15 cellular contexts compared by ENCODE assay signal in the genomic region with DNA sequence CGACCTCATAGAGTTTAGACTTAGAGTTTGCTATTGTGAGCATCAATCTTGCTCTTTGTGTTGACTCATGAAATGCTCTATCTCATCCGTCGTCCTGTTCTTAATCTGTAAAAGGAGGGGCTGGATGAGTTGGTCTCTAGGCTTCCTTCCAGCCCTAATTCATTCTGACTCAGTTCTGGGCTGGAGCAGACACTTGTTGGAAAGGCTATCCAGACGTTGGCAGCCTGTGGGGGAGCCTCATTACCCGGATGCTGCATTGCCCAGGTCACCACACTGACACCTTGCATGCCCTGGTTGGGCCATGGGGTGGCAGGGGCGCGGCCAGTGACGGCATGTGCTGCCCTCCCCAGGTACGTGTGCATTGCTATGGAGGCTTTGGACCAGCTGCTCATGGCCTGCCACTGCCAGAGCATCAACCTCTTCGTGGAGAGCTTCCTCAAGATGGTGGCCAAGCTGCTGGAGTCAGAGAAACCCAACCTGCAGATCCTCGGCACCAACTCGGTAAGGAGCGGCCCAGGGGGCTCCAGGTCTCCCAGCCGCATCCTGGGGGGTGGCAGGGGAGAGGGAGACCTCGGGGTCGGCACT.
DNase-seq lines count a peak whose midpoint lies in the region; ATAC-seq, FAIRE-seq and TF ChIP-seq lines count a peak whose summit lies in the region.
"Had no signal": no experiment of that assay in that cellular context is flagged by ENCODE, and none has a peak within 500 bp of the region (broad histone marks: within the 10 kb centered on the region; RNA-seq: fewer than 3 reads in every experiment).

No MANE protein-coding gene starts in this region.

- H3K27me3 ChIP-seq in astrocyte (ENCODE audit: insufficient read depth, low read length) (no peaks in the 10 kb centered on the region), keratinocyte (ENCODE audit: control insufficient read depth, extremely low read depth, insufficient read depth, low read length) (no peaks in the 10 kb centered on the region)
- H3K27me3 ChIP-seq: BE2C, SJSA1 had no signal

- H3K9me3 Mint-ChIP-seq in astrocyte (ENCODE audit: unreplicated experiment) = no peaks in the 10 kb centered on the region

- CTCF ChIA-PET in AG04449 (lab: Yijun Ruan, JAX) = interaction anchor here (1.6 to 1.9 kb wide), 2 partner anchors 26 to 128 kb away, joined by 3 to 5 read pairs; no protein-coding TSS in a partner anchor

- H3K9me3 ChIP-seq in astrocyte (ENCODE audit: insufficient read depth, low read depth, low read length) = no peaks in the 10 kb centered on the region
- H3K9me3 ChIP-seq in keratinocyte (ENCODE audit: control insufficient read depth, low read depth, low read length) = no peaks in the 10 kb centered on the region
- no peaks in the 10 kb centered on the region for H3K9me3 ChIP-seq in mucosa of descending colon
- H3K9me3 ChIP-seq: BE2C, SJSA1 had no signal

- DNase-seq in AG04449 (ENCODE audit: low read depth, low spot score) (peak; percentile 41), HPDE6-E6E7 (ENCODE audit: extremely low spot score) (peak; percentile 39), astrocyte (ENCODE audit: low read depth) (peak; percentile 91), keratinocyte (ENCODE audit: low read depth, low spot score) (peak; percentile 54), left lobe of liver (ENCODE audit: low spot score) (no peak), mucosa of descending colon (no peak), NCI-H2196 treated with DMSO at 0.1 percent for 48 hours (lab: John Stamatoyannopoulos, UW; ENCODE audit: unreplicated experiment) (no peak), ecto neural progenitor cell (ENCODE audit: low spot score) (no peak)
- DNase-seq: BE2C; central memory CD4-positive, alpha-beta T cell; NCI-H1092 had no signal

- no peaks in the 10 kb centered on the region for H4K20me1 ChIP-seq in astrocyte (ENCODE audit: insufficient read depth, low read length)
- no peaks in the 10 kb centered on the region for H4K20me1 ChIP-seq in keratinocyte (ENCODE audit: control insufficient read depth, extremely low read depth, insufficient read depth, low read length)

- H3K4me1 ChIP-seq in astrocyte (ENCODE audit: insufficient read depth, low read length) = peaks cover 14% of the 10 kb centered on the region
- peaks cover 24% of the 10 kb centered on the region for H3K4me1 ChIP-seq in keratinocyte (ENCODE audit: control insufficient read depth, extremely low read depth, insufficient read depth, low read length)
- peaks cover 3% of the 10 kb centered on the region for H3K4me1 ChIP-seq in mucosa of descending colon (ENCODE audit: low read depth)
- H3K4me1 ChIP-seq: BE2C had no signal

- dilution Hi-C loops in keratinocyte (cut with MboI; ENCODE audit: extremely low pct_ligation_motif_present, low sequenced_read_pairs) = no loop called here

- H3K9ac ChIP-seq in astrocyte (ENCODE audit: low read length) (no peak overlapping the region), keratinocyte (ENCODE audit: control insufficient read depth, extremely low read depth, insufficient read depth, low read length) (no peak overlapping the region)

- peaks cover 17% of the 10 kb centered on the region for H3K36me3 Mint-ChIP-seq in astrocyte (ENCODE audit: low read depth, unreplicated experiment)

- no peak overlapping the region for H2AFZ ChIP-seq in astrocyte (ENCODE audit: low read depth, low read length)
- H2AFZ ChIP-seq in keratinocyte (ENCODE audit: control insufficient read depth, low read length) = no peak overlapping the region

- POLR2A ChIA-PET in AG04449 (lab: Yijun Ruan, JAX) = no interaction called here

- no peaks in the 10 kb centered on the region for H3K9me1 ChIP-seq in keratinocyte (ENCODE audit: control insufficient read depth, extremely low read depth, insufficient read depth, low read length)

- H3K4me2 ChIP-seq in astrocyte (ENCODE audit: low read length) = no peak overlapping the region
- no peak overlapping the region for H3K4me2 ChIP-seq in keratinocyte (ENCODE audit: control insufficient read depth, extremely low read depth, insufficient read depth, low read depth, low read length)

- no peak overlapping the region for H3K27ac Mint-ChIP-seq in astrocyte (ENCODE audit: unreplicated experiment)
- H3K27ac Mint-ChIP-seq: activated T-helper 1 cell treated with anti-CD3 and anti-CD28 coated beads, Interleukin-12 subunit alpha, Interleukin-12 subunit beta, Interleukin-2, Interleukin-4 antibody, amounts not matched to agents 30 ng/mL and 10 ng/mL and 1 ng/mL, durations not matched to agents 14 hours and 24 hours and 36 hours had no signal

- no peak for ATAC-seq in left lobe of liver
- ATAC-seq in mucosa of descending colon = no peak

- TF ChIP-seq CTCF in AG04449 (IDR thresholded peaks at IDR 0.05; ENCODE audit: insufficient read depth, low read length, missing control alignments) = no peak
- TF ChIP-seq CTCF in astrocyte (IDR thresholded peaks at IDR 0.05; ENCODE audit: insufficient read depth, low read depth, low read length) = no peak
- TF ChIP-seq CTCF in keratinocyte (optimal IDR thresholded peaks at IDR 0.05 in 1 of 3, IDR thresholded peaks at IDR 0.05 in 1 of 3, conservative IDR thresholded peaks at IDR 0.05 in 1 of 3; ENCODE audit: extremely low read depth in 1 of 3, insufficient read depth in 2 of 3, low read length in 3 of 3) = no peak
- TF ChIP-seq CTCF in mucosa of descending colon (IDR thresholded peaks at IDR 0.05) = no peak

- H3K27ac ChIP-seq in astrocyte (ENCODE audit: low read depth, low read length) = no peak overlapping the region
- H3K27ac ChIP-seq in keratinocyte (ENCODE audit: control insufficient read depth, insufficient read depth, low read length) = no peak overlapping the region
- H3K27ac ChIP-seq: HL-60, SJSA1 had no signal

- intact Hi-C loops in mucosa of descending colon (cut with DNase I, micrococcal nuclease) = no loop called here

- no peaks in the 10 kb centered on the region for H3K36me3 ChIP-seq in astrocyte (ENCODE audit: insufficient read depth, low read length)
- H3K36me3 ChIP-seq in keratinocyte (ENCODE audit: control insufficient read depth in 2 of 2, extremely low read depth in 1 of 2, insufficient read depth in 2 of 2, low read length in 2 of 2) = no peaks in the 10 kb centered on the region
- no peaks in the 10 kb centered on the region for H3K36me3 ChIP-seq in mucosa of descending colon (ENCODE audit: low read depth)
- H3K36me3 ChIP-seq: BE2C, SJSA1 had no signal

- peak; percentile 76 for FAIRE-seq in astrocyte (lab: Jason Lieb, UNC)
- peak; percentile 89 for FAIRE-seq in keratinocyte (lab: Jason Lieb, UNC)
- FAIRE-seq: G401.6 had no signal

- no peak overlapping the region for H3K4me3 ChIP-seq in AG04449 (ENCODE audit: low read depth, low read length)
- H3K4me3 ChIP-seq in astrocyte (ENCODE audit: insufficient read depth, low read depth, low read length) = no peak overlapping the region
- no peak overlapping the region for H3K4me3 ChIP-seq in keratinocyte (ENCODE audit: control insufficient read depth in 2 of 3, extremely low read depth in 1 of 3, insufficient read depth in 2 of 3, low read depth in 1 of 3, low read length in 3 of 3)
- H3K4me3 ChIP-seq in mucosa of descending colon = no peak overlapping the region
- H3K4me3 ChIP-seq: SJSA1 had no signal

- no peak overlapping the region for H3K4me3 Mint-ChIP-seq in astrocyte (ENCODE audit: unreplicated experiment)
- H3K4me3 Mint-ChIP-seq: activated T-helper 1 cell treated with anti-CD3 and anti-CD28 coated beads, Interleukin-12 subunit alpha, Interleukin-12 subunit beta, Interleukin-2, Interleukin-4 antibody, amounts not matched to agents 30 ng/mL and 10 ng/mL and 1 ng/mL, durations not matched to agents 14 hours and 24 hours and 36 hours had no signal

- no peaks in the 10 kb centered on the region for H3K27me3 Mint-ChIP-seq in astrocyte (ENCODE audit: low read depth, unreplicated experiment)

- peaks cover 10% of the 10 kb centered on the region for H3K4me1 Mint-ChIP-seq in astrocyte (ENCODE audit: low read depth, unreplicated experiment)

- H3K79me2 ChIP-seq in astrocyte (ENCODE audit: insufficient read depth, low read length) (no peaks in the 10 kb centered on the region), keratinocyte (ENCODE audit: control insufficient read depth, insufficient read depth, low read length) (no peaks in the 10 kb centered on the region)

Comparison
In these comparisons a context has a peak if more than half of its experiments do, and no peak if none do; other contexts are left out.
1. DNase-seq: peak in AG04449 (single experiment), HPDE6-E6E7 (single experiment), astrocyte (single experiment) and keratinocyte (single experiment); none in left lobe of liver (single experiment), mucosa of descending colon (0 of 3), NCI-H2196 treated with DMSO at 0.1 percent for 48 hours (single experiment) and ecto neural progenitor cell (single experiment).